Comparison of ENCODE assay signal across 10 cellular contexts in the genomic region with DNA sequence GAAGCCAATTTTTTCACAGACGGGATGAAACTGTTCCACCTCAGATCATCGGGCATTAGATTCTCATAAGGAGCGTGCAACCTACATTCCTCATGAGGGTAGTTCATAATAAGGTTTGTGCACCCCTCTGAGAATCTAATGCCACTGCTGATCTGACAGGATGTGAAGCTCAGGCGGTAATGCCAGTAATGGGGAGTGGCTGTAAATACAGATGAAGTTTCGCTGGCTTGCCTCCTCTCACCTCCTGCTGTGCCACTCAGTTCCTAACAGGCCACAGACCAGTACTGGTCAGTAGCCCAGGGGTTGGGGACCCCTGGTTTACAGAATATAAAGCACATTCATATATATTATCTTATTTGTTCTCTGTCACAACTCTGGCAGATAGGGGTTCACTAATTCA. TPM values are rescaled to one million over a fixed set of nuclear protein-coding genes. Genes with fewer than 3 reads are reported as not detected.
DNase-seq lines count a peak whose midpoint lies in the region; ATAC-seq and TF ChIP-seq lines count a peak whose summit lies in the region.
"Had no signal": no experiment of that assay in that cellular context is flagged by ENCODE, and none has a peak within 500 bp of the region (broad histone marks: within the 10 kb centered on the region; RNA-seq: fewer than 3 reads in every experiment).

No MANE protein-coding gene starts in this region.

- H3K27ac ChIP-seq in right atrium auricular region: peak overlapping the region; percentile 91 to 97
- H3K27ac ChIP-seq in uterus: peak overlapping the region; percentile 89 to 92

- peaks cover 39% of the 10 kb centered on the region for H3K4me1 Mint-ChIP-seq in T-helper 17 cell

- no peak for DNase-seq in right atrium auricular region (ENCODE audit: low spot score)
- no peak for DNase-seq in left ventricle myocardium superior
- no peak for DNase-seq in T-helper 17 cell
- no peak for DNase-seq in uterus

- peak overlapping the region; percentile 89 for H3K27ac Mint-ChIP-seq in T-helper 17 cell

- H3K9ac ChIP-seq in mucosa of stomach (ENCODE audit: low read length): peak overlapping the region; percentile 44

- intact Hi-C loops in left ventricle myocardium superior (cut with micrococcal nuclease): loop anchor here (10.0 kb wide), 1 partner anchor 78 kb away; no protein-coding TSS in a partner anchor
- intact Hi-C loops in uterus (cut with DNase I; ENCODE audit: low total_unique reads): loop anchor here (2.0 kb wide), 1 partner anchor 64 kb away; no protein-coding TSS in a partner anchor

- H3K4me3 Mint-ChIP-seq in T-helper 17 cell: no peak overlapping the region

- H3K9me3 ChIP-seq in right atrium auricular region (no peaks in the 10 kb centered on the region), T-helper 17 cell (ENCODE audit: control insufficient read depth, low read length, poor library complexity, severe bottlenecking) (no peaks in the 10 kb centered on the region), mucosa of stomach (ENCODE audit: control insufficient read depth, low read length) (no peaks in the 10 kb centered on the region), uterus (no peaks in the 10 kb centered on the region)
- H3K9me3 ChIP-seq: breast epithelium, pancreas had no signal

- TF ChIP-seq CTCF in right atrium auricular region (IDR thresholded peaks at IDR 0.05): no peak
- no peak for TF ChIP-seq CTCF in uterus (IDR thresholded peaks at IDR 0.05)

- H3K36me3 Mint-ChIP-seq in T-helper 17 cell (ENCODE audit: low read depth): no peaks in the 10 kb centered on the region

- no peak for TF ChIP-seq POLR2A in uterus (IDR thresholded peaks at IDR 0.05)

- ATAC-seq in left ventricle myocardium superior: no peak
- ATAC-seq in T-helper 17 cell: no peak
- ATAC-seq in GM21717 (IDR thresholded peaks at IDR 0.05; ENCODE audit: unreplicated experiment): no peak
- no peak for ATAC-seq in HG03045 (IDR thresholded peaks at IDR 0.05; ENCODE audit: unreplicated experiment)
- no peak for ATAC-seq in HG03039 (IDR thresholded peaks at IDR 0.05; ENCODE audit: unreplicated experiment)

- H3K27me3 ChIP-seq in right atrium auricular region: no peaks in the 10 kb centered on the region
- H3K27me3 ChIP-seq in mucosa of stomach (ENCODE audit: control insufficient read depth, insufficient read depth, low read length): no peaks in the 10 kb centered on the region
- no peaks in the 10 kb centered on the region for H3K27me3 ChIP-seq in uterus
- H3K27me3 ChIP-seq: breast epithelium, pancreas had no signal

- peaks cover 0 to 43% of the 10 kb centered on the region in 2 donors for H3K4me1 ChIP-seq in right atrium auricular region
- peaks cover 34% of the 10 kb centered on the region for H3K4me1 ChIP-seq in mucosa of stomach (ENCODE audit: control insufficient read depth, insufficient read depth, low read length)
- H3K4me1 ChIP-seq in uterus: peaks cover 7 to 12% of the 10 kb centered on the region in 2 donors

- H3K4me3 ChIP-seq in right atrium auricular region (no peak overlapping the region), mucosa of stomach (ENCODE audit: low read length) (no peak overlapping the region), uterus (no peak overlapping the region)

- no peaks in the 10 kb centered on the region for H3K36me3 ChIP-seq in right atrium auricular region
- H3K36me3 ChIP-seq in mucosa of stomach (ENCODE audit: control insufficient read depth, insufficient read depth, low read length): no peaks in the 10 kb centered on the region
- H3K36me3 ChIP-seq in uterus: no peaks in the 10 kb centered on the region
- H3K36me3 ChIP-seq: breast epithelium, pancreas had no signal

- no peaks in the 10 kb centered on the region for H3K27me3 Mint-ChIP-seq in T-helper 17 cell

RNA-seq across cellular contexts. Expression of gene LIMD1, which starts 2.1 kb away (rescaled TPM):
- total RNA-seq in right atrium auricular region (10 to 100 TPM; 15.8 to 19.4 TPM), left ventricle myocardium superior (31.9 TPM), T-helper 17 cell (10 to 100 TPM; 17.2 to 34.1 TPM), uterus (10 to 100 TPM in 2 of 4 donors, 1 to 10 TPM in 2; 7.9 to 34.6 (median 15.7) TPM)
